In the genomic region with DNA sequence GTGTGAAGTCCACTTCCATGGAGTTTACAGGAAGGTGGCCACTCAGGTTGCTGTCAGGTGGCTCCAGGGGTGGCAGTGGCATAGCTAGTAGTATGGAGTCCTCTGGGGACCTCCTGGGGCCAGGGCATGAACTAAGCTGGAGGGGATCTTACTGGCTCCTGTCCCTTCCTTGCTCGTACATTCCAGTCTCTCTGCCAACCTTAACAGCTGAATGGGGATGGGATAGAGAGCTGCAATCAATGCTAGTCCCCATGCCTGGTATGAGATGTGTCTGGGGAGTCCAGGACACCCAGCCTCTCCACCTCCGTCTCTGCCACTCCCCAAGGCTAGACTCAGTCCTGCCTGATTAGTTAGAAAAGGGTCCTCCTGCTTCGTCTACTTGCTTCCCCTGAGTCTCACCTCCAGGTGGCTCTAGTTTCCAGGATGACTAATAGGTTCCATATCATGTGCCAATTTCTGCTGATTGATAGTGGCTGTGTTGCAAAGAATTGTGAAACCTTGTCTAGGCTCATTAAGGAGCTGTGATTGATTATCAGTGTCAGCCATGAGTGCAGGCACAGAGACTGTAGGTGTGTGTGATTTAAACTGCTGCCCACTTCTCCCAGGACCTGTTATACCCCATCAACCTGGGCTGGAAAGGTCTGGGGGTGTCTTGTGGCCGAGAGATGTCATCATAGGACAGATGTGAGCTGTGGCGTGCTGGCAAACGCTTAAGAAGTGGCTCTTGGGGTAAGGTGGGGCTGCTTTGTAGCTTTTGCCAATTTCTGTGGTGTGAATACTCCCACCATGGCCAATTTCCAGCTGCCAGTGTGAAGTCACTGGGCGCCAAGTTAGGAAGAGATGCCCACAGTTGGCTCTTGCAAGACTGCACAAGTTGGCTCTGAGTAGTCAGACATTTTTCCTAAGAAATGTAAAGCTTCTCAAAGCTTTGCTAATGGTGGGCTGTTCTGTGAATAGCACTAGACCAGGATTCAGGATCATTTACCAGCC, we compare ENCODE assay signal across 9 cellular contexts. TPM values are rescaled to one million over a fixed set of nuclear protein-coding genes. Genes with fewer than 3 reads are reported as not detected.
DNase-seq lines count a peak whose midpoint lies in the region; ATAC-seq, FAIRE-seq and TF ChIP-seq lines count a peak whose summit lies in the region.
"Had no signal": no experiment of that assay in that cellular context is flagged by ENCODE, and none has a peak within 500 bp of the region (broad histone marks: within the 10 kb centered on the region; RNA-seq: fewer than 3 reads in every experiment).

No MANE protein-coding gene starts in this region.

- DNase-seq in AML-193 (lab: John Stamatoyannopoulos, UW) (peak; percentile 17 to 34), HFF-Myc (ENCODE audit: extremely low read depth, low read depth) (peak; percentile 74), WTC11 (ENCODE audit: low spot score) (no peak), left colon (no peak), NCI-H2227 treated with DMSO at 0.1 percent for 48 hours (lab: John Stamatoyannopoulos, UW) (no peak), kidney (no peak)

- no peaks in the 10 kb centered on the region for H3K36me3 Mint-ChIP-seq in WTC11

- CTCF ChIA-PET in WTC11 (lab: Charles Lee) = interaction anchor here (0.6 to 8.6 kb wide), 18 partner anchors 10 to 72 kb away, joined by 3 to 84 read pairs (median 6); no protein-coding TSS in a partner anchor

- FAIRE-seq in kidney (lab: Jason Lieb, UNC) = no peak
- FAIRE-seq: colon had no signal

- H3K27ac ChIP-seq in kidney (ENCODE audit: low read depth in 2 of 2, low read length in 2 of 2) = no peak overlapping the region

- H3K4me3 ChIP-seq in HFF-Myc (replicated peaks; ENCODE audit: low read depth, low read length) (no peak overlapping the region), kidney (ENCODE audit: low read length in 2 of 2) (no peak overlapping the region)

- H3K27me3 Mint-ChIP-seq in WTC11 (ENCODE audit: low read depth) = peaks cover 9% of the 10 kb centered on the region

- H3K9ac ChIP-seq in kidney (ENCODE audit: low read length in 2 of 2) = no peak overlapping the region

- peaks cover 59% of the 10 kb centered on the region for H3K4me1 Mint-ChIP-seq in WTC11

- intact Hi-C loops in left colon (cut with DNase I, micrococcal nuclease) = no loop called here
- intact Hi-C loops in kidney (cut with DNase I) = no loop called here

- H3K9me3 Mint-ChIP-seq in WTC11 = no peaks in the 10 kb centered on the region

- POLR2A ChIA-PET in WTC11 (lab: Charles Lee) = interaction anchor here (0.6 kb wide), 2 partner anchors 337 to 801 kb away, joined by 3 to 5 read pairs; no protein-coding TSS in a partner anchor

- no peaks in the 10 kb centered on the region for H3K9me3 ChIP-seq in kidney (ENCODE audit: control insufficient read depth in 1 of 2, low read length in 2 of 2)

- H3K36me3 ChIP-seq in kidney (ENCODE audit: control insufficient read depth in 1 of 2, insufficient read depth in 2 of 2, low read length in 2 of 2) = no peaks in the 10 kb centered on the region

- H3K4me3 Mint-ChIP-seq in WTC11 = no peak overlapping the region

- ATAC-seq in WTC11 = peak; percentile 73
- peak; percentile 48 for ATAC-seq in left colon
- no peak for ATAC-seq in HG02938 (IDR thresholded peaks at IDR 0.05; ENCODE audit: unreplicated experiment)
- ATAC-seq in GM18870 (IDR thresholded peaks at IDR 0.05; ENCODE audit: unreplicated experiment) = no peak

- TF ChIP-seq CTCF in HFF-Myc (IDR thresholded peaks at IDR 0.05; ENCODE audit: low read depth, low read length, missing control alignments) (no peak), WTC11 (IDR thresholded peaks at IDR 0.05) (no peak), kidney (IDR thresholded peaks at IDR 0.05; ENCODE audit: borderline replicate concordance, extremely low read depth, insufficient read depth) (no peak)

- peaks cover 0 to 2% of the 10 kb centered on the region in 2 donors for H3K4me1 ChIP-seq in kidney (ENCODE audit: control insufficient read depth in 1 of 2, insufficient read depth in 1 of 2, low read depth in 1 of 2, low read length in 2 of 2)

- no peak overlapping the region for H3K27ac Mint-ChIP-seq in WTC11

TF ChIP-seq in WTC11, 78 proteins besides CTCF, POLR2A, EP300 and RAD21:
- TF ChIP-seq JAZF1 (CRISPR knock-in tag; IDR thresholded peaks at IDR 0.05) = no peak
- TF ChIP-seq PRRX2 (CRISPR knock-in tag; IDR thresholded peaks at IDR 0.05) = no peak
- no peak for TF ChIP-seq CREB1 (CRISPR knock-in tag; IDR thresholded peaks at IDR 0.05)
- no peak for TF ChIP-seq ZNF138 (CRISPR knock-in tag; conservative IDR thresholded peaks at IDR 0.05)
- no peak for TF ChIP-seq GABPB1 (CRISPR knock-in tag; IDR thresholded peaks at IDR 0.05)
- no peak for TF ChIP-seq IRF2 (CRISPR knock-in tag; IDR thresholded peaks at IDR 0.05; ENCODE audit: borderline replicate concordance, low read depth)
- no peak for TF ChIP-seq ZNF121 (CRISPR knock-in tag; IDR thresholded peaks at IDR 0.05)
- TF ChIP-seq TEAD4 (CRISPR knock-in tag; IDR thresholded peaks at IDR 0.05) = no peak
- TF ChIP-seq ZNF671 (CRISPR knock-in tag; IDR thresholded peaks at IDR 0.05) = no peak
- TF ChIP-seq GRHL2 (CRISPR knock-in tag; IDR thresholded peaks at IDR 0.05; ENCODE audit: insufficient replicate concordance, severe bottlenecking) = no peak
- no peak for TF ChIP-seq CREM (CRISPR knock-in tag; IDR thresholded peaks at IDR 0.05)
- no peak for TF ChIP-seq FOXP1 (CRISPR knock-in tag; IDR thresholded peaks at IDR 0.05; ENCODE audit: borderline replicate concordance)
- no peak for TF ChIP-seq NFYB (CRISPR knock-in tag; conservative IDR thresholded peaks at IDR 0.05; ENCODE audit: low read depth)
- TF ChIP-seq, protein P1, sequence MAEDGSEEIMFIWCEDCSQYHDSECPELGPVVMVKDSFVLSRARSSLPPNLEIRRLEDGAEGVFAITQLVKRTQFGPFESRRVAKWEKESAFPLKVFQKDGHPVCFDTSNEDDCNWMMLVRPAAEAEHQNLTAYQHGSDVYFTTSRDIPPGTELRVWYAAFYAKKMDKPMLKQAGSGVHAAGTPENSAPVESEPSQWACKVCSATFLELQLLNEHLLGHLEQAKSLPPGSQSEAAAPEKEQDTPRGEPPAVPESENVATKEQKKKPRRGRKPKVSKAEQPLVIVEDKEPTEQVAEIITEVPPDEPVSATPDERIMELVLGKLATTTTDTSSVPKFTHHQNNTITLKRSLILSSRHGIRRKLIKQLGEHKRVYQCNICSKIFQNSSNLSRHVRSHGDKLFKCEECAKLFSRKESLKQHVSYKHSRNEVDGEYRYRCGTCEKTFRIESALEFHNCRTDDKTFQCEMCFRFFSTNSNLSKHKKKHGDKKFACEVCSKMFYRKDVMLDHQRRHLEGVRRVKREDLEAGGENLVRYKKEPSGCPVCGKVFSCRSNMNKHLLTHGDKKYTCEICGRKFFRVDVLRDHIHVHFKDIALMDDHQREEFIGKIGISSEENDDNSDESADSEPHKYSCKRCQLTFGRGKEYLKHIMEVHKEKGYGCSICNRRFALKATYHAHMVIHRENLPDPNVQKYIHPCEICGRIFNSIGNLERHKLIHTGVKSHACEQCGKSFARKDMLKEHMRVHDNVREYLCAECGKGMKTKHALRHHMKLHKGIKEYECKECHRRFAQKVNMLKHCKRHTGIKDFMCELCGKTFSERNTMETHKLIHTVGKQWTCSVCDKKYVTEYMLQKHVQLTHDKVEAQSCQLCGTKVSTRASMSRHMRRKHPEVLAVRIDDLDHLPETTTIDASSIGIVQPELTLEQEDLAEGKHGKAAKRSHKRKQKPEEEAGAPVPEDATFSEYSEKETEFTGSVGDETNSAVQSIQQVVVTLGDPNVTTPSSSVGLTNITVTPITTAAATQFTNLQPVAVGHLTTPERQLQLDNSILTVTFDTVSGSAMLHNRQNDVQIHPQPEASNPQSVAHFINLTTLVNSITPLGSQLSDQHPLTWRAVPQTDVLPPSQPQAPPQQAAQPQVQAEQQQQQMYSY (CRISPR knock-in tag; IDR thresholded peaks at IDR 0.05) = no peak
- TF ChIP-seq GTF2I (CRISPR knock-in tag; conservative IDR thresholded peaks at IDR 0.05) = no peak
- no peak for TF ChIP-seq ZBTB21 (CRISPR knock-in tag; IDR thresholded peaks at IDR 0.05; ENCODE audit: borderline replicate concordance)
- no peak for TF ChIP-seq MYBL2 (CRISPR knock-in tag; IDR thresholded peaks at IDR 0.05)

RNA-seq across cellular contexts. Expression of a gene that starts 59.8 kb away (rescaled TPM):
- total RNA-seq in WTC11 (2021) (3.5 to 7.1 TPM (median 4.2 TPM) in 3 replicates), left colon (1 to 10 TPM in 1 of 2 donors, under 1 TPM in 1; 0.70 to 1.4 TPM), kidney (5.2 TPM)
- 4.0 TPM for polyA plus RNA-seq in kidney (ENCODE audit: insufficient read depth, low read depth, low replicate concordance)

Comparison
In these comparisons a context has a peak if more than half of its experiments do, and no peak if none do; other contexts are left out.
1. DNase-seq: peak in AML-193 (2 of 2) and HFF-Myc (single experiment); none in WTC11 (single experiment), left colon (0 of 2), NCI-H2227 treated with DMSO at 0.1 percent for 48 hours (single experiment) and kidney (single experiment).
2. ATAC-seq: peak in WTC11 (single experiment) and left colon (single experiment); none in HG02938 (single experiment) and GM18870 (single experiment).